ENCODE assay signal across 19 cellular contexts in genomic region chr3:129506272-129506742, GRCh38. TPM values are rescaled to one million over a fixed set of nuclear protein-coding genes. Genes with fewer than 3 reads are reported as not detected.
A peak's percentile ranks its signal among the peaks of the same experiment; 100 is the strongest.
DNase-seq lines count a peak whose midpoint lies in the region; ATAC-seq, FAIRE-seq and TF ChIP-seq lines count a peak whose summit lies in the region.
"Had no signal": no experiment of that assay in that cellular context is flagged by ENCODE, and none has a peak within 500 bp of the region (broad histone marks: within the 10 kb centered on the region; RNA-seq: fewer than 3 reads in every experiment).

No MANE protein-coding gene starts in this region.

- peaks cover 21% of the 10 kb centered on the region for H3K36me3 ChIP-seq in left ventricle myocardium inferior
- H3K36me3 ChIP-seq: gastrocnemius medialis had no signal

- no peaks in the 10 kb centered on the region for H3K9me3 ChIP-seq in left ventricle myocardium inferior (replicated peaks)
- H3K9me3 ChIP-seq: gastrocnemius medialis, left lung had no signal

- TF ChIP-seq CTCF in lower leg skin (IDR thresholded peaks at IDR 0.05) (no peak), left ventricle myocardium inferior (IDR thresholded peaks at IDR 0.05; ENCODE audit: borderline replicate concordance) (no peak), foreskin keratinocyte (conservative IDR thresholded peaks at IDR 0.05) (no peak)

- intact Hi-C loops in lower leg skin (cut with DNase I; ENCODE audit: low total_unique reads) (no loop called here), left ventricle myocardium inferior (cut with micrococcal nuclease) (loop anchor here (10.0 kb wide), 1 partner anchor 48 kb away; no protein-coding TSS in a partner anchor)

- TF ChIP-seq POLR2A in lower leg skin (IDR thresholded peaks at IDR 0.05): no peak
- no peak for TF ChIP-seq POLR2A in H54 (IDR thresholded peaks at IDR 0.05; ENCODE audit: low read depth, low read length)

- H3K27me3 ChIP-seq in left ventricle myocardium inferior (ENCODE audit: low read depth) (no peaks in the 10 kb centered on the region), foreskin keratinocyte (no peaks in the 10 kb centered on the region)
- H3K27me3 ChIP-seq: gastrocnemius medialis, left lung had no signal

- FAIRE-seq in H54 (lab: Jason Lieb, UNC): no peak

- no peak overlapping the region for H3K4me3 ChIP-seq in lower leg skin (ENCODE audit: low read depth, poor library complexity, severe bottlenecking)
- H3K4me3 ChIP-seq in left ventricle myocardium inferior: no peak overlapping the region
- H3K4me3 ChIP-seq: gastrocnemius medialis, left lung had no signal

- WGBS in lower leg skin, 2 donors: 82 to 88% methylated on average over 8 of the region's 8 CpGs

- DNase-seq in DMS53 (lab: John Stamatoyannopoulos, UW) (peak; percentile 69), NCI-H146 treated with DMSO at 0.1 percent for 48 hours (lab: John Stamatoyannopoulos, UW; ENCODE audit: unreplicated experiment) (peak; percentile 97), NCI-H748 (lab: John Stamatoyannopoulos, UW; ENCODE audit: unreplicated experiment) (peak; percentile 94), occipital lobe (lab: John Stamatoyannopoulos, UW) (peak; percentile 61), lower leg skin (ENCODE audit: low spot score in 2 of 2) (no peak), H54 (ENCODE audit: insufficient read length, low spot score) (no peak), left ventricle myocardium inferior (no peak), foreskin keratinocyte (no peak)
- DNase-seq: activated CD4-positive, alpha-beta T cell treated with anti-CD3 and anti-CD28 coated beads, Interleukin-2, amount 50 U/mL, for 4 hours; activated naive CD4-positive, alpha-beta T cell treated with anti-CD3 and anti-CD28 coated beads, Interleukin-2, amount 10 ng/mL, durations not matched to agents 7 days and 5 days; Calu3; gastrocnemius medialis; left lung; NCI-H82; stimulated activated CD4-positive, alpha-beta T cell treated with anti-CD3 and anti-CD28 coated beads, Interleukin-2, amount 100 ng/mL, for 24 hours; SW 1271 had no signal

- no peak for ATAC-seq in foreskin keratinocyte
- ATAC-seq: gastrocnemius medialis, Panc1, sciatic nerve had no signal

- H3K4me1 ChIP-seq in left ventricle myocardium inferior (peaks cover 78% of the 10 kb centered on the region), foreskin keratinocyte (no peaks in the 10 kb centered on the region)

- no peak overlapping the region for H3K27ac ChIP-seq in left ventricle myocardium inferior (replicated peaks)
- no peak overlapping the region for H3K27ac ChIP-seq in foreskin keratinocyte

RNA-seq across cellular contexts. Expression of gene RHO, which starts 22.1 kb away (rescaled TPM):
- total RNA-seq in occipital lobe (not detected), lower leg skin (not detected), left ventricle myocardium inferior (not detected), foreskin keratinocyte (not detected in 2 replicates)
- polyA plus RNA-seq in foreskin keratinocyte: not detected in 2 replicates
- total RNA-seq: Calu3, epithelial cell of proximal tubule, gastrocnemius medialis, left lung, sciatic nerve had no signal

RNA-seq across cellular contexts. Expression of gene H1-8, which starts 36.7 kb away (rescaled TPM):
- total RNA-seq in occipital lobe (not detected), lower leg skin (not detected), left ventricle myocardium inferior (not detected), foreskin keratinocyte (not detected in 2 replicates)
- polyA plus RNA-seq in foreskin keratinocyte: not detected in 2 replicates
- total RNA-seq: Calu3, epithelial cell of proximal tubule, gastrocnemius medialis, left lung, sciatic nerve had no signal

Comparison
In these comparisons a context has a peak if more than half of its experiments do, and no peak if none do; other contexts are left out.
1. DNase-seq: peak in DMS53 (single experiment), NCI-H146 treated with DMSO at 0.1 percent for 48 hours (single experiment), NCI-H748 (single experiment) and occipital lobe (single experiment); none in lower leg skin (0 of 2), H54 (single experiment), left ventricle myocardium inferior (single experiment) and foreskin keratinocyte (0 of 2).